2 cellular contexts compared by ENCODE assay signal in genomic region chr17:53119773-53120172, GRCh38.
TF ChIP-seq lines count a peak whose summit lies in the region.

No MANE protein-coding gene starts in this region.

TF ChIP-seq in SK-N-SH, 30 proteins besides CTCF, POLR2A, EP300 and RAD21 (continued from another document):
- TF ChIP-seq REST (IDR thresholded peaks at IDR 0.05; ENCODE audit: low read depth, low read length) (no peak), USF2 (IDR thresholded peaks at IDR 0.05; ENCODE audit: borderline replicate concordance, low read depth, low read length) (no peak), ZBTB33 (IDR thresholded peaks at IDR 0.05; ENCODE audit: borderline replicate concordance, low read depth) (no peak), USF1 (IDR thresholded peaks at IDR 0.05; ENCODE audit: borderline replicate concordance, low read depth) (no peak), RCOR1 (IDR thresholded peaks at IDR 0.05; ENCODE audit: low read length) (no peak), SMC3 (IDR thresholded peaks at IDR 0.05; ENCODE audit: low read depth, low read length) (no peak), IRF3 (IDR thresholded peaks at IDR 0.05; ENCODE audit: low read depth, low read length) (no peak), POLR2AphosphoS5 (IDR thresholded peaks at IDR 0.05; ENCODE audit: low read depth, low read length) (no peak), GABPA (IDR thresholded peaks at IDR 0.05; ENCODE audit: low read depth) (no peak), MEF2A (IDR thresholded peaks at IDR 0.05; ENCODE audit: borderline replicate concordance, low read depth) (no peak), TAF1 (IDR thresholded peaks at IDR 0.05; ENCODE audit: borderline replicate concordance, low read depth, low read length) (no peak), PBX3 (IDR thresholded peaks at IDR 0.05) (no peak), CHD2 (IDR thresholded peaks at IDR 0.05; ENCODE audit: low read length, partially characterized antibody) (no peak)

TF ChIP-seq in SK-N-SH treated with all-trans-retinoic acid at 6 μM for 48 hours, 23 proteins besides CTCF, POLR2A, EP300 and RAD21 (continued from another document):
- TF ChIP-seq PATZ1 (CRISPR knock-in tag; IDR thresholded peaks at IDR 0.05; ENCODE audit: borderline replicate concordance), result no peak
- no peak for TF ChIP-seq CSRNP3 (CRISPR knock-in tag; IDR thresholded peaks at IDR 0.05)
- no peak for TF ChIP-seq ESRRG (CRISPR knock-in tag; IDR thresholded peaks at IDR 0.05)
- TF ChIP-seq GLIS3 (CRISPR knock-in tag; IDR thresholded peaks at IDR 0.05), result no peak
- no peak for TF ChIP-seq ZNF70 (CRISPR knock-in tag; IDR thresholded peaks at IDR 0.05)
- no peak for TF ChIP-seq POU6F1 (CRISPR knock-in tag; IDR thresholded peaks at IDR 0.05; ENCODE audit: borderline replicate concordance, low read depth)
- no peak for TF ChIP-seq PPARA (CRISPR knock-in tag; IDR thresholded peaks at IDR 0.05; ENCODE audit: borderline replicate concordance)
- TF ChIP-seq SNAI2 (CRISPR knock-in tag; IDR thresholded peaks at IDR 0.05), result no peak
- no peak for TF ChIP-seq ARNTL (CRISPR knock-in tag; IDR thresholded peaks at IDR 0.05; ENCODE audit: borderline replicate concordance, low read depth)
- TF ChIP-seq TSHZ2 (CRISPR knock-in tag; IDR thresholded peaks at IDR 0.05), result no peak
- no peak for TF ChIP-seq TCF4 (CRISPR knock-in tag; IDR thresholded peaks at IDR 0.05; ENCODE audit: borderline replicate concordance)
- no peak for TF ChIP-seq OSR1 (CRISPR knock-in tag; IDR thresholded peaks at IDR 0.05)
